In the genomic region with DNA sequence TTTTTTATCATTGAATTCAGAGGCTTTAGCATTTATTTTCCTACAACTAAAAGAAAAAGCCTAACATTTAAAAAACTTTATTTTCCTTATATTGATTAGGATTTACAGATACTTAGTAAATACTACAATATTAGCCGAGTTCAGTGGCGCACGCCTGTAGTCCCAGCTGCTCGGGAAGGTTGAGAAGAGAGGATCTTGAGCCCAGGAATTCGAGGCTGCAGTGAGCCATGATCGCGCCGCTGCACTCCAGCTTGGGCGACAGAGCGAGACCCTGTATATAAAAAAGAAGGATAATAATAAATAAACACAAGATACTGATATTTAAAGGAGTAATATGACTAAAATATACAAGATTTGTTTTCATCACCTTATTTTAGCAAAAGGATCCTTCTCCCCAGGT, we compare ENCODE assay signal across 8 cellular contexts. TPM values are rescaled to one million over a fixed set of nuclear protein-coding genes. Genes with fewer than 3 reads are reported as not detected.
DNase-seq lines count a peak whose midpoint lies in the region; ATAC-seq and TF ChIP-seq lines count a peak whose summit lies in the region.

No MANE protein-coding gene starts in this region.

- peak; percentile 6 for DNase-seq in Caki2 (ENCODE audit: low read depth)
- peak; percentile 20 for DNase-seq in NCI-H774 (lab: John Stamatoyannopoulos, UW)
- no peak for DNase-seq in endothelial cell (ENCODE audit: low spot score)
- DNase-seq in osteocyte (ENCODE audit: extremely low spot score, unreplicated experiment), result no peak
- no peak for DNase-seq in stimulated activated CD4-positive, alpha-beta T cell treated with anti-CD3 and anti-CD28 coated beads, Interleukin-4, amount 100 ng/mL, for 1 hour
- no peak for DNase-seq in NCI-H2029 (lab: John Stamatoyannopoulos, UW)
- no peak for DNase-seq in activated CD8-positive, alpha-beta memory T cell treated with anti-CD3 and anti-CD28 coated beads, Interleukin-2, amount 50 U/mL, for 48 hours

- H3K27me3 Mint-ChIP-seq in endothelial cell (ENCODE audit: unreplicated experiment) (no peaks in the 10 kb centered on the region), osteocyte (ENCODE audit: unreplicated experiment) (no peaks in the 10 kb centered on the region)

- H3K36me3 Mint-ChIP-seq in endothelial cell (ENCODE audit: low read depth, unreplicated experiment) (peaks cover 2% of the 10 kb centered on the region), osteocyte (ENCODE audit: unreplicated experiment) (peaks cover 4% of the 10 kb centered on the region)

- H3K27ac Mint-ChIP-seq in endothelial cell (ENCODE audit: unreplicated experiment), result peak overlapping the region; percentile 84
- peak overlapping the region; percentile 99 for H3K27ac Mint-ChIP-seq in osteocyte (ENCODE audit: unreplicated experiment)

- ATAC-seq in GM18909 (IDR thresholded peaks at IDR 0.05; ENCODE audit: poor library complexity, unreplicated experiment), result no peak

- H3K4me3 Mint-ChIP-seq in endothelial cell (ENCODE audit: unreplicated experiment) (peak overlapping the region; percentile 99), osteocyte (ENCODE audit: unreplicated experiment) (peak overlapping the region; percentile 98)

- H3K4me1 Mint-ChIP-seq in endothelial cell (ENCODE audit: unreplicated experiment), result peaks cover 6% of the 10 kb centered on the region
- peaks cover 12% of the 10 kb centered on the region for H3K4me1 Mint-ChIP-seq in osteocyte (ENCODE audit: unreplicated experiment)

- no peaks in the 10 kb centered on the region for H3K9me3 Mint-ChIP-seq in endothelial cell (ENCODE audit: unreplicated experiment)
- H3K9me3 Mint-ChIP-seq in osteocyte (ENCODE audit: unreplicated experiment), result peaks cover 9% of the 10 kb centered on the region

- in situ Hi-C loops in Caki2 (cut with HindIII; ENCODE audit: low pct_unique_long_range_greater_than_20kb, low sequenced_read_pairs), result no loop called here

- TF ChIP-seq CTCF in endothelial cell (IDR thresholded peaks at IDR 0.05; ENCODE audit: unreplicated experiment) (no peak), osteocyte (IDR thresholded peaks at IDR 0.05) (no peak)

RNA-seq across cellular contexts. Expression of gene UPF3B, which starts 0.7 kb away (rescaled TPM):
- total RNA-seq in Caki2 (2014; rRNA removed; shearing (Covaris generic); ENCODE audit: low replicate concordance), result 0.75 and 1.2 TPM in 2 replicates
- total RNA-seq in endothelial cell (ENCODE audit: unreplicated experiment) (11.8 TPM), osteocyte (8.3 and 12.4 TPM in 2 replicates)

RNA-seq across cellular contexts. Expression of gene RNF113A, which starts 18.1 kb away (rescaled TPM):
- total RNA-seq in Caki2 (2014; rRNA removed; shearing (Covaris generic); ENCODE audit: low replicate concordance), result 12.7 and 15.8 TPM in 2 replicates
- total RNA-seq in endothelial cell (ENCODE audit: unreplicated experiment), result 16.7 TPM
- total RNA-seq in osteocyte, result 13.3 and 13.5 TPM in 2 replicates

RNA-seq across cellular contexts. Expression of gene NDUFA1, which starts 18.2 kb away (rescaled TPM):
- total RNA-seq in Caki2 (2014; rRNA removed; shearing (Covaris generic); ENCODE audit: low replicate concordance), result 81.0 and 133 TPM in 2 replicates
- 95.0 TPM for total RNA-seq in endothelial cell (ENCODE audit: unreplicated experiment)
- total RNA-seq in osteocyte, result 85.4 and 87.8 TPM in 2 replicates

RNA-seq across cellular contexts. Expression of gene AKAP14, which starts 42.2 kb away (rescaled TPM):
- total RNA-seq in Caki2 (2014; rRNA removed; shearing (Covaris generic); ENCODE audit: low replicate concordance), result 0.14 TPM in 1 of 2 replicates, not detected in the other
- total RNA-seq in endothelial cell (ENCODE audit: unreplicated experiment) (not detected), osteocyte (not detected in 2 replicates)

Comparison
In these comparisons a context has a peak if more than half of its experiments do, and no peak if none do; other contexts are left out.
1. DNase-seq: peak in Caki2 (single experiment) and NCI-H774 (single experiment); none in endothelial cell (single experiment), osteocyte (single experiment), stimulated activated CD4-positive, alpha-beta T cell treated with anti-CD3 and anti-CD28 coated beads, Interleukin-4, amount 100 ng/mL, for 1 hour (single experiment), NCI-H2029 (single experiment) and activated CD8-positive, alpha-beta memory T cell treated with anti-CD3 and anti-CD28 coated beads, Interleukin-2, amount 50 U/mL, for 48 hours (single experiment).